8 cellular contexts compared by ENCODE assay signal in genomic region chr9:128684325-128685021, GRCh38.
DNase-seq lines count a peak whose midpoint lies in the region; ATAC-seq lines count a peak whose summit lies in the region.

No MANE protein-coding gene starts in this region.

- DNase-seq in COR-L47 (lab: John Stamatoyannopoulos, UW) (peak; percentile 65), NCI-H146 (lab: John Stamatoyannopoulos, UW) (peak; percentile 75), cerebellar cortex (ENCODE audit: low spot score) (peak; percentile 74), NCI-H1105 treated with DMSO at 0.1 percent for 48 hours (lab: John Stamatoyannopoulos, UW) (no peak)
- DNase-seq in activated CD4-positive, CD25-positive, alpha-beta regulatory T cell treated with anti-CD3 and anti-CD28 coated beads, Interleukin-2, amount 50 U/mL, for 16 hours (ENCODE audit: low read depth, low spot score), result peak; percentile 54
- DNase-seq in stimulated activated CD4-positive, alpha-beta T cell treated with anti-CD3 and anti-CD28 coated beads, Interleukin-2, amount 100 ng/mL, for 48 hours, result peak; percentile 67 to 70

- peak; percentile 40 for ATAC-seq in GM21723 (IDR thresholded peaks at IDR 0.05; ENCODE audit: unreplicated experiment)

- H3K27me3 ChIP-seq in layer of hippocampus (ENCODE audit: control insufficient read depth, insufficient read depth, low read length), result no peaks in the 10 kb centered on the region

- H3K27ac ChIP-seq in layer of hippocampus (ENCODE audit: low read depth, low read length), result peak overlapping the region; percentile 54
